8 cellular contexts compared by ENCODE assay signal in the genomic region with DNA sequence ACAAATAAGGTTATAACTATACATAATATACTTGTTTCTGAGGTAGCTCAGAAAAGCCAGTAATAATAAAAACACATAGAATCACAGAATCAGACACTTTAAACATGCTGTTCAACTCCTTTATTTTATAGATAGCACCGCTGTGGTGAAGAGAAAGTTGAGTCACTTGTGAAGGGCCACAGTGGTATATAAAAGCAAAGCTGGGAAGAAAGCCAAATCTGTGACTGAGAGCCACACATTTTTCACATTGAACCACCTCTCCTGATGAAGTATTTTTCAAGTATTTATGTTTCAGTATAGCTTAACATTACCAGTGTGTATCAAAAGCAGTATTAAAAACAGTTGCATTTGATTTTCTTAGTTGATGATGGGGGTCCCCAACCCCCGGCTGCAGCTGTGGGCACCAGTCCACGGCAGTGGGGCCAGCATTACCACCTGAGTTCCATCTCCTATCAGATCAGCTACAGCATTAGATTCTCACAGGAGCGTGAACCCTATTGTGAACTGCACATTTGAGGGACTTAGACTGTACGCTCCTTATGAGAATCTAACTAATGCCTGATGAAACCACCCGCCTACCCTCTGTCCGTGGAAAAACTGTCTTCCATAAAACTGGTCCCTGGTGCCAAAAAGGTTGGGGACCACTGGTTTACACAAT. TPM values are rescaled to one million over a fixed set of nuclear protein-coding genes. Genes with fewer than 3 reads are reported as not detected.
DNase-seq lines count a peak whose midpoint lies in the region; ATAC-seq and TF ChIP-seq lines count a peak whose summit lies in the region.

No MANE protein-coding gene starts in this region.

- ATAC-seq in GM19328 (IDR thresholded peaks at IDR 0.05; ENCODE audit: unreplicated experiment) (peak; percentile 76), HG03439 (IDR thresholded peaks at IDR 0.05; ENCODE audit: unreplicated experiment) (peak; percentile 68)

- peak; percentile 24 for DNase-seq in DMS 273 treated with DMSO at 0.1 percent for 48 hours (lab: John Stamatoyannopoulos, UW)
- DNase-seq in RWPE1 (ENCODE audit: low spot score), result peak; percentile 38
- peak; percentile 84 for DNase-seq in fibroblast of the aortic adventitia (ENCODE audit: low read depth)
- peak; percentile 64 for DNase-seq in superior temporal gyrus (ENCODE audit: extremely low spot score)
- no peak for DNase-seq in hypothalamus (lab: John Stamatoyannopoulos, UW)
- no peak for DNase-seq in esophagus muscularis mucosa (ENCODE audit: extremely low spot score)

- TF ChIP-seq POLR2A in esophagus muscularis mucosa (IDR thresholded peaks at IDR 0.05; ENCODE audit: low read depth), result no peak

- POLR2A ChIA-PET in RWPE1 (lab: Yijun Ruan, JAX; ENCODE audit: low non-redundant PET), result no interaction called here

- peak overlapping the region; percentile 70 for H3K27ac ChIP-seq in RWPE1
- H3K27ac ChIP-seq in esophagus muscularis mucosa (replicated peaks in 1 of 4), result no peak overlapping the region

- H3K4me3 ChIP-seq in fibroblast of the aortic adventitia (ENCODE audit: low read depth, low read length), result no peak overlapping the region
- no peak overlapping the region for H3K4me3 ChIP-seq in esophagus muscularis mucosa

- TF ChIP-seq CTCF in RWPE1 (conservative IDR thresholded peaks at IDR 0.05; ENCODE audit: low read depth) (no peak), fibroblast of the aortic adventitia (IDR thresholded peaks at IDR 0.05; ENCODE audit: insufficient read depth, low read length) (no peak), esophagus muscularis mucosa (IDR thresholded peaks at IDR 0.05) (no peak)

- H3K9me3 ChIP-seq in esophagus muscularis mucosa, result no peaks in the 10 kb centered on the region

- intact Hi-C loops in esophagus muscularis mucosa (cut with DNase I), result no loop called here

- no peaks in the 10 kb centered on the region for H3K36me3 ChIP-seq in esophagus muscularis mucosa

- no peaks in the 10 kb centered on the region for H3K27me3 ChIP-seq in esophagus muscularis mucosa

- H3K4me1 ChIP-seq in esophagus muscularis mucosa, result peaks cover 35 to 84% (median 64%) of the 10 kb centered on the region in 4 donors

- CTCF ChIA-PET in RWPE1 (lab: Yijun Ruan, JAX), result interaction anchor here (0.6 to 1.0 kb wide), 3 partner anchors 8 to 53 kb away, joined by 3 to 6 read pairs (median 3); no protein-coding TSS in a partner anchor

- WGBS in esophagus muscularis mucosa, result 59% methylated on average over 7 of the region's 7 CpGs

- no peak for TF ChIP-seq EP300 in esophagus muscularis mucosa (IDR thresholded peaks at IDR 0.05)

RNA-seq across cellular contexts. Expression of a gene that starts 46.2 kb away (rescaled TPM):
- total RNA-seq in fibroblast of the aortic adventitia (ENCODE audit: low replicate concordance), result 73.2 and 171 TPM in 2 replicates
- total RNA-seq in esophagus muscularis mucosa, result 10 to 100 TPM; 65.0 to 99.2 (median 78.2) TPM

Comparison
In these comparisons a context has a peak if more than half of its experiments do, and no peak if none do; other contexts are left out.
1. DNase-seq: peak in DMS 273 treated with DMSO at 0.1 percent for 48 hours (single experiment), RWPE1 (single experiment), fibroblast of the aortic adventitia (single experiment) and superior temporal gyrus (single experiment); none in hypothalamus (0 of 51) and esophagus muscularis mucosa (single experiment).